18 cellular contexts compared by ENCODE assay signal in genomic region chr2:218273908-218274249, GRCh38. TPM values are rescaled to one million over a fixed set of nuclear protein-coding genes. Genes with fewer than 3 reads are reported as not detected.
DNase-seq lines count a peak whose midpoint lies in the region; ATAC-seq and TF ChIP-seq lines count a peak whose summit lies in the region.
"Had no signal": no experiment of that assay in that cellular context is flagged by ENCODE, and none has a peak within 500 bp of the region (broad histone marks: within the 10 kb centered on the region; RNA-seq: fewer than 3 reads in every experiment).

No MANE protein-coding gene starts in this region.

- no peak overlapping the region for H3K4me3 ChIP-seq in mucosa of stomach (ENCODE audit: low read length)
- H3K4me3 ChIP-seq in thoracic aorta: no peak overlapping the region
- H3K4me3 ChIP-seq: lower lobe of right lung had no signal

- no peaks in the 10 kb centered on the region for H3K9me3 ChIP-seq in mucosa of stomach (ENCODE audit: control insufficient read depth, low read length)
- H3K9me3 ChIP-seq in thoracic aorta: no peaks in the 10 kb centered on the region
- H3K9me3 ChIP-seq: lower lobe of right lung had no signal

- H3K27me3 ChIP-seq in mucosa of stomach (ENCODE audit: control insufficient read depth, insufficient read depth, low read length) (no peaks in the 10 kb centered on the region), thoracic aorta (replicated peaks; ENCODE audit: insufficient read depth) (no peaks in the 10 kb centered on the region)

- peak overlapping the region; percentile 43 for H3K27ac Mint-ChIP-seq in activated CD4-positive, alpha-beta T cell treated with anti-CD3 and anti-CD28 coated beads for 36 hours
- peak overlapping the region; percentile 43 for H3K27ac Mint-ChIP-seq in activated T-helper 2 cell treated with anti-CD3 and anti-CD28 coated beads, Interferon-gamma antibody, Interleukin-2, Interleukin-4, amounts not matched to agents 10 μg/mL and 5 μg/mL and 100 μg/mL, durations not matched to agents 14 hours and 24 hours and 36 hours

- H3K4me3 Mint-ChIP-seq in activated CD4-positive, alpha-beta T cell treated with anti-CD3 and anti-CD28 coated beads for 36 hours: no peak overlapping the region
- no peak overlapping the region for H3K4me3 Mint-ChIP-seq in activated T-helper 2 cell treated with anti-CD3 and anti-CD28 coated beads, Interferon-gamma antibody, Interleukin-2, Interleukin-4, amounts not matched to agents 10 μg/mL and 5 μg/mL and 100 μg/mL, durations not matched to agents 14 hours and 24 hours and 36 hours (ENCODE audit: low read depth)

- POLR2A ChIA-PET in activated CD4-positive, alpha-beta T cell treated with anti-CD3 and anti-CD28 coated beads for 36 hours (lab: Charles Lee): interaction anchor here (0.8 kb wide), 1 partner anchor 13 kb away, joined by 3 read pairs; no protein-coding TSS in a partner anchor

- peak overlapping the region; percentile 53 for H3K9ac ChIP-seq in mucosa of stomach (ENCODE audit: low read length)

- H3K4me1 ChIP-seq in mucosa of stomach (ENCODE audit: control insufficient read depth, insufficient read depth, low read length): peaks cover 55% of the 10 kb centered on the region
- peaks cover 26 to 38% of the 10 kb centered on the region in 2 donors for H3K4me1 ChIP-seq in thoracic aorta (ENCODE audit: control insufficient read depth in 1 of 2, low read depth in 2 of 2)

- CTCF ChIA-PET in activated CD4-positive, alpha-beta T cell treated with anti-CD3 and anti-CD28 coated beads for 36 hours (lab: Charles Lee): interaction anchor here (1.1 to 7.4 kb wide), 8 partner anchors 10 to 574 kb away, joined by 3 to 205 read pairs (median 6); partner anchors contain the start of genes CATIP and TMBIM1

- peaks cover 26% of the 10 kb centered on the region for H3K4me1 Mint-ChIP-seq in activated CD4-positive, alpha-beta T cell treated with anti-CD3 and anti-CD28 coated beads for 36 hours
- H3K4me1 Mint-ChIP-seq in activated T-helper 2 cell treated with anti-CD3 and anti-CD28 coated beads, Interferon-gamma antibody, Interleukin-2, Interleukin-4, amounts not matched to agents 10 μg/mL and 5 μg/mL and 100 μg/mL, durations not matched to agents 14 hours and 24 hours and 36 hours (ENCODE audit: low read depth): peaks cover 20% of the 10 kb centered on the region

- DNase-seq in activated CD4-positive, alpha-beta T cell treated with anti-CD3 and anti-CD28 coated beads for 36 hours: no peak
- DNase-seq in activated CD4-positive, alpha-beta T cell treated with anti-CD3 and anti-CD28 coated beads, Interleukin-2, amount 50 U/mL, for 48 hours: no peak
- DNase-seq in activated T-helper 2 cell treated with anti-CD3 and anti-CD28 coated beads, Interferon-gamma antibody, Interleukin-2, Interleukin-4, amounts not matched to agents 10 μg/mL and 5 μg/mL and 100 μg/mL, durations not matched to agents 14 hours and 24 hours and 36 hours (ENCODE audit: low spot score): no peak
- DNase-seq in thoracic aorta (ENCODE audit: low spot score) (no peak), hypothalamus (lab: John Stamatoyannopoulos, UW) (no peak)
- DNase-seq: 8988T; activated naive CD4-positive, alpha-beta T cell treated with Interleukin-2 at 50 U/mL for 16 hours; COR-L47; GOT3; NCI-H2081; NCI-H82; stimulated activated CD4-positive, alpha-beta T cell treated with anti-CD3 and anti-CD28 coated beads, Interleukin-2, amount 100 ng/mL, for 24 hours; T1000 had no signal

- no peak for ATAC-seq in activated CD4-positive, alpha-beta T cell treated with anti-CD3 and anti-CD28 coated beads for 36 hours
- no peak for ATAC-seq in thoracic aorta (ENCODE audit: insufficient number of reproducible peaks, low FRiP score, low read depth)
- ATAC-seq in HG03280 (IDR thresholded peaks at IDR 0.05; ENCODE audit: unreplicated experiment): no peak
- no peak for ATAC-seq in HG03159 (IDR thresholded peaks at IDR 0.05; ENCODE audit: unreplicated experiment)
- ATAC-seq: lower lobe of right lung, Right ventricle myocardium inferior had no signal

- intact Hi-C loops in activated CD4-positive, alpha-beta T cell treated with anti-CD3 and anti-CD28 coated beads for 36 hours (cut with DNase I, micrococcal nuclease): loop anchor here (5.0 kb wide), 2 partner anchors 1113 to 1862 kb away; partner anchors contain the start of genes DNPEP (in 1 of the 2) and SMARCAL1 (in 1 of the 2)
- intact Hi-C loops in activated T-helper 2 cell treated with anti-CD3 and anti-CD28 coated beads, Interferon-gamma antibody, Interleukin-2, Interleukin-4, amounts not matched to agents 10 μg/mL and 5 μg/mL and 100 μg/mL, durations not matched to agents 14 hours and 24 hours and 36 hours (cut with micrococcal nuclease): loop anchor here (5.0 kb wide), 1 partner anchor 1113 kb away; the partner anchor contains the start of gene DNPEP

- H3K36me3 ChIP-seq in mucosa of stomach (ENCODE audit: control insufficient read depth, insufficient read depth, low read length) (peaks cover 50% of the 10 kb centered on the region), thoracic aorta (peaks cover 50% of the 10 kb centered on the region)

- peaks cover 46% of the 10 kb centered on the region for H3K36me3 Mint-ChIP-seq in activated CD4-positive, alpha-beta T cell treated with anti-CD3 and anti-CD28 coated beads for 36 hours (ENCODE audit: low read depth)
- H3K36me3 Mint-ChIP-seq in activated T-helper 2 cell treated with anti-CD3 and anti-CD28 coated beads, Interferon-gamma antibody, Interleukin-2, Interleukin-4, amounts not matched to agents 10 μg/mL and 5 μg/mL and 100 μg/mL, durations not matched to agents 14 hours and 24 hours and 36 hours (ENCODE audit: low read depth): peaks cover 50% of the 10 kb centered on the region

- peak overlapping the region; percentile 29 to 81 for H3K27ac ChIP-seq in thoracic aorta

- H3K27me3 Mint-ChIP-seq in activated CD4-positive, alpha-beta T cell treated with anti-CD3 and anti-CD28 coated beads for 36 hours: no peaks in the 10 kb centered on the region
- H3K27me3 Mint-ChIP-seq in activated T-helper 2 cell treated with anti-CD3 and anti-CD28 coated beads, Interferon-gamma antibody, Interleukin-2, Interleukin-4, amounts not matched to agents 10 μg/mL and 5 μg/mL and 100 μg/mL, durations not matched to agents 14 hours and 24 hours and 36 hours (ENCODE audit: low read depth): no peaks in the 10 kb centered on the region

- no peaks in the 10 kb centered on the region for H3K9me3 Mint-ChIP-seq in activated CD4-positive, alpha-beta T cell treated with anti-CD3 and anti-CD28 coated beads for 36 hours (ENCODE audit: low read depth)
- H3K9me3 Mint-ChIP-seq in activated T-helper 2 cell treated with anti-CD3 and anti-CD28 coated beads, Interferon-gamma antibody, Interleukin-2, Interleukin-4, amounts not matched to agents 10 μg/mL and 5 μg/mL and 100 μg/mL, durations not matched to agents 14 hours and 24 hours and 36 hours: no peaks in the 10 kb centered on the region

- TF ChIP-seq CTCF in thoracic aorta (IDR thresholded peaks at IDR 0.05): no peak

RNA-seq across cellular contexts. Expression of gene PNKD, which starts 3.6 kb away (rescaled TPM):
- 10 to 100 TPM; 17.8 to 18.5 TPM for total RNA-seq in activated CD4-positive, alpha-beta T cell treated with anti-CD3 and anti-CD28 coated beads for 36 hours
- total RNA-seq in activated T-helper 2 cell treated with anti-CD3 and anti-CD28 coated beads, Interferon-gamma antibody, Interleukin-2, Interleukin-4, amounts not matched to agents 10 μg/mL and 5 μg/mL and 100 μg/mL, durations not matched to agents 14 hours and 24 hours and 36 hours: 19.9 and 20.8 TPM in 2 replicates
- 10 to 100 TPM; 19.4 to 38.4 TPM for total RNA-seq in thoracic aorta

RNA-seq across cellular contexts. Expression of gene AAMP, which starts 3.9 kb away (rescaled TPM):
- total RNA-seq in activated CD4-positive, alpha-beta T cell treated with anti-CD3 and anti-CD28 coated beads for 36 hours: 10 to 100 TPM; 49.7 to 72.2 TPM
- 82.4 and 82.9 TPM in 2 replicates for total RNA-seq in activated T-helper 2 cell treated with anti-CD3 and anti-CD28 coated beads, Interferon-gamma antibody, Interleukin-2, Interleukin-4, amounts not matched to agents 10 μg/mL and 5 μg/mL and 100 μg/mL, durations not matched to agents 14 hours and 24 hours and 36 hours
- 10 to 100 TPM; 95.9 to 97.5 TPM for total RNA-seq in thoracic aorta

RNA-seq across cellular contexts. Expression of gene GPBAR1, which starts 13.1 kb away (rescaled TPM):
- total RNA-seq in activated CD4-positive, alpha-beta T cell treated with anti-CD3 and anti-CD28 coated beads for 36 hours: under 1 TPM; 0.11 to 0.40 TPM
- 0.41 and 0.87 TPM in 2 replicates for total RNA-seq in activated T-helper 2 cell treated with anti-CD3 and anti-CD28 coated beads, Interferon-gamma antibody, Interleukin-2, Interleukin-4, amounts not matched to agents 10 μg/mL and 5 μg/mL and 100 μg/mL, durations not matched to agents 14 hours and 24 hours and 36 hours
- total RNA-seq in thoracic aorta: 1 to 10 TPM; 3.5 to 4.2 TPM

RNA-seq across cellular contexts. Expression of gene TMBIM1, which starts 18.4 kb away (rescaled TPM):
- total RNA-seq in activated CD4-positive, alpha-beta T cell treated with anti-CD3 and anti-CD28 coated beads for 36 hours: 10 to 100 TPM; 51.1 to 54.0 TPM
- total RNA-seq in activated T-helper 2 cell treated with anti-CD3 and anti-CD28 coated beads, Interferon-gamma antibody, Interleukin-2, Interleukin-4, amounts not matched to agents 10 μg/mL and 5 μg/mL and 100 μg/mL, durations not matched to agents 14 hours and 24 hours and 36 hours: 69.6 and 73.7 TPM in 2 replicates
- 100 to 1,000 TPM; 324 to 369 TPM for total RNA-seq in thoracic aorta

RNA-seq across cellular contexts. Expression of gene ARPC2, which starts 56.9 kb away (rescaled TPM):
- 100 to 1,000 TPM; 563 to 632 TPM for total RNA-seq in activated CD4-positive, alpha-beta T cell treated with anti-CD3 and anti-CD28 coated beads for 36 hours
- total RNA-seq in activated T-helper 2 cell treated with anti-CD3 and anti-CD28 coated beads, Interferon-gamma antibody, Interleukin-2, Interleukin-4, amounts not matched to agents 10 μg/mL and 5 μg/mL and 100 μg/mL, durations not matched to agents 14 hours and 24 hours and 36 hours: 639 and 643 TPM in 2 replicates
- total RNA-seq in thoracic aorta: 100 to 1,000 TPM; 378 to 469 TPM
